ENCODE assay signal across 30 cellular contexts in genomic region chr11:116544721-116545120, GRCh38.
"Had no signal": no experiment of that assay in that cellular context is flagged by ENCODE, and none has a peak within 500 bp of the region (broad histone marks: within the 10 kb centered on the region; RNA-seq: fewer than 3 reads in every experiment).

No MANE protein-coding gene starts in this region.

- DNase-seq: activated B cell treated with CpG ODN at 0.5 μM for 24 hours; activated CD4-positive, alpha-beta memory T cell treated with anti-CD3 and anti-CD28 coated beads for 36 hours; activated CD4-positive, alpha-beta T cell treated with anti-CD3 and anti-CD28 coated beads for 4 hours; activated CD4-positive, alpha-beta T cell treated with anti-CD3 and anti-CD28 coated beads, Interleukin-2, amount 50 U/mL, for 1 hour; activated CD4-positive, CD25-positive, alpha-beta regulatory T cell treated with anti-CD3 and anti-CD28 coated beads, Interleukin-2, amount 50 U/mL, for 72 hours; activated CD8-positive, alpha-beta memory T cell treated with anti-CD3 and anti-CD28 coated beads, Interleukin-2, amount 50 U/mL, for 4 hours; activated gamma-delta T cell treated with Interleukin-2 at 50 U/mL for 16 hours; activated naive CD4-positive, alpha-beta T cell treated with anti-CD3 and anti-CD28 coated beads, Interleukin-2, amount 10 ng/mL, durations not matched to agents 7 days and 5 days; activated T-cell treated with anti-CD3 and anti-CD28 coated beads for 4 hours; activated T-cell treated with anti-CD3 and anti-CD28 coated beads, Interleukin-2, amount 50 U/mL, for 4 hours; amniotic stem cell; IMR-90; NCI-H1092 treated with DMSO at 0.1 percent for 48 hours; NCI-H1417; NCI-H187 treated with DMSO at 0.1 percent for 48 hours; NCI-H510A; NCI-H526; NCI-H748 treated with DMSO at 0.1 percent for 48 hours; PC-9; SW 1271; T-helper 1 cell; T-helper 2 cell; T-helper 9 cell had no signal

- H3K4me1 ChIP-seq: ascending aorta had no signal

- H3K27me3 ChIP-seq: ascending aorta had no signal

- H3K27ac ChIP-seq: ascending aorta, cardiac muscle cell, PC-9, RWPE1, VCaP had no signal

- H3K4me2 ChIP-seq: PC-9 had no signal

- H3K9me3 ChIP-seq: ascending aorta had no signal

- FAIRE-seq: K562, RCC 7860 had no signal

- H2AFZ ChIP-seq: PC-9 had no signal

- H3K36me3 ChIP-seq: ascending aorta, cardiac muscle cell had no signal

- H3K4me3 ChIP-seq: ascending aorta, cardiac muscle cell, K562, PC-9 had no signal

- ATAC-seq: activated T-cell treated with anti-CD3 and anti-CD28 coated beads, Interleukin-2, amount 50 U/mL, for 4 hours; K562; Right ventricle myocardium inferior had no signal
